1 cellular context compared by ENCODE assay signal in the genomic region with DNA sequence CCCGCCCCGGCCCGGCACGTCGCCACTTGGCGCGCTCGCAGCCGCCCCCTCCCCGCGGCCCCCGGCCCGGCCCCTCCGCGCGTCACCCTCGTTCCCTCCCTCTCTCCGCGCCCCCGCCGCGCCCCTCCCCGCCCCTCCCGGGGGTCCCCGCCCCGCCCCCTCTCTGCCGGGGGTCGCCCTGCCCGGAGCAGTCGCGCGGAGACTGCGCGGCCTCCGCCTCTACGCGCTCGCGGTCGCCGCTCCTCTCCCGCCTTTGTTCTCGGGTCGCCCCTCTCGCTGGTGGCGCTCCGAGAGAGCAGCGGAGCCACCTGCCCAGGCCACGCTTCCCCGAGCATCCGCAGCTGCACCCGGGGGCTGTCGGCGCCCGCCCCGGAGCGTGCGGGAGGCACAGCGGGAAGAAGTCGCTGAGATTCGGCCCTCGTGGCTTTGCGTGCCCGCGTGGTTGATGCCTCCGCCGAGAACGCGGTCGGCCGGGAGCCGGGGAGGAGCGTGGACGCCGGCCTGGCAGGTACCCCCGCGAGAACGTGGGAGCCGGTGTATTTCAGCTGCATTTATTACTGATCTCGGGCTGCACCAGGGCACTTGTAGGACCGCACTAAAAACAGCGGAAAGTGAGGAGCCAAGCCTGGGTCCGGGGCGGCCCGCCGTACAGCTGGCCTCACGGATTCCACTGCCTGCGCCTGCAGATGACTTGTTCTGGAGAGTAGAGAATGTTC.
TF ChIP-seq lines count a peak whose summit lies in the region.

No MANE protein-coding gene starts in this region.

TF ChIP-seq in HepG2, 621 proteins besides CTCF, POLR2A, EP300 and RAD21 (continued from another document and continues in another):
- TF ChIP-seq, protein P1, sequence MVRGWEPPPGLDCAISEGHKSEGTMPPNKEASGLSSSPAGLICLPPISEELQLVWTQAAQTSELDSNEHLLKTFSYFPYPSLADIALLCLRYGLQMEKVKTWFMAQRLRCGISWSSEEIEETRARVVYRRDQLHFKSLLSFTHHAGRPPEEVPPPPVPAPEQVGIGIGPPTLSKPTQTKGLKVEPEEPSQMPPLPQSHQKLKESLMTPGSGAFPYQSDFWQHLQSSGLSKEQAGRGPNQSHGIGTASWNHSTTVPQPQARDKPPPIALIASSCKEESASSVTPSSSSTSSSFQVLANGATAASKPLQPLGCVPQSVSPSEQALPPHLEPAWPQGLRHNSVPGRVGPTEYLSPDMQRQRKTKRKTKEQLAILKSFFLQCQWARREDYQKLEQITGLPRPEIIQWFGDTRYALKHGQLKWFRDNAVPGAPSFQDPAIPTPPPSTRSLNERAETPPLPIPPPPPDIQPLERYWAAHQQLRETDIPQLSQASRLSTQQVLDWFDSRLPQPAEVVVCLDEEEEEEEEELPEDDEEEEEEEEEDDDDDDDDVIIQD (CRISPR knock-in tag; IDR thresholded peaks at IDR 0.05; ENCODE audit: low read depth) = no peak
- TF ChIP-seq RBAK (CRISPR knock-in tag; IDR thresholded peaks at IDR 0.05) = no peak
- TF ChIP-seq ZNF557 (CRISPR knock-in tag; IDR thresholded peaks at IDR 0.05) = no peak
- TF ChIP-seq ZNF549 (CRISPR knock-in tag; IDR thresholded peaks at IDR 0.05) = no peak
- no peak; the same call in 1 of the 2 replicates for TF ChIP-seq DNMT3B (CRISPR knock-in tag; conservative IDR thresholded peaks at IDR 0.05)
- TF ChIP-seq ZFP1 (CRISPR knock-in tag; IDR thresholded peaks at IDR 0.05) = peak; percentile 25; the same call in 1 of the 2 replicates
- no peak for TF ChIP-seq TBX2 (CRISPR knock-in tag; IDR thresholded peaks at IDR 0.05; ENCODE audit: borderline replicate concordance)
- 0 out of 2 replicates have a peak, but pooled peaks have one; percentile 95 for TF ChIP-seq EEA1 (CRISPR knock-in tag; IDR thresholded peaks at IDR 0.05; ENCODE audit: borderline replicate concordance)
- TF ChIP-seq ZNF776 (CRISPR knock-in tag; IDR thresholded peaks at IDR 0.05) = peak; percentile 99
- TF ChIP-seq PLRG1 (conservative IDR thresholded peaks at IDR 0.05) = no peak
- no peak for TF ChIP-seq ZNF180 (CRISPR knock-in tag; IDR thresholded peaks at IDR 0.05; ENCODE audit: borderline replicate concordance, low read depth)
- TF ChIP-seq SOX6 (IDR thresholded peaks at IDR 0.05) = no peak
- TF ChIP-seq SOX6 (CRISPR knock-in tag; IDR thresholded peaks at IDR 0.05) = peak; percentile 68; the same call in 1 of the 2 replicates
- TF ChIP-seq ZNF569 (CRISPR knock-in tag; IDR thresholded peaks at IDR 0.05; ENCODE audit: borderline replicate concordance) = peak; percentile 75; the same call in 1 of the 2 replicates
- TF ChIP-seq, protein P2, sequence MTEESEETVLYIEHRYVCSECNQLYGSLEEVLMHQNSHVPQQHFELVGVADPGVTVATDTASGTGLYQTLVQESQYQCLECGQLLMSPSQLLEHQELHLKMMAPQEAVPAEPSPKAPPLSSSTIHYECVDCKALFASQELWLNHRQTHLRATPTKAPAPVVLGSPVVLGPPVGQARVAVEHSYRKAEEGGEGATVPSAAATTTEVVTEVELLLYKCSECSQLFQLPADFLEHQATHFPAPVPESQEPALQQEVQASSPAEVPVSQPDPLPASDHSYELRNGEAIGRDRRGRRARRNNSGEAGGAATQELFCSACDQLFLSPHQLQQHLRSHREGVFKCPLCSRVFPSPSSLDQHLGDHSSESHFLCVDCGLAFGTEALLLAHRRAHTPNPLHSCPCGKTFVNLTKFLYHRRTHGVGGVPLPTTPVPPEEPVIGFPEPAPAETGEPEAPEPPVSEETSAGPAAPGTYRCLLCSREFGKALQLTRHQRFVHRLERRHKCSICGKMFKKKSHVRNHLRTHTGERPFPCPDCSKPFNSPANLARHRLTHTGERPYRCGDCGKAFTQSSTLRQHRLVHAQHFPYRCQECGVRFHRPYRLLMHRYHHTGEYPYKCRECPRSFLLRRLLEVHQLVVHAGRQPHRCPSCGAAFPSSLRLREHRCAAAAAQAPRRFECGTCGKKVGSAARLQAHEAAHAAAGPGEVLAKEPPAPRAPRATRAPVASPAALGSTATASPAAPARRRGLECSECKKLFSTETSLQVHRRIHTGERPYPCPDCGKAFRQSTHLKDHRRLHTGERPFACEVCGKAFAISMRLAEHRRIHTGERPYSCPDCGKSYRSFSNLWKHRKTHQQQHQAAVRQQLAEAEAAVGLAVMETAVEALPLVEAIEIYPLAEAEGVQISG (CRISPR knock-in tag; IDR thresholded peaks at IDR 0.05) = peak; percentile 31; the same call in 1 of the 2 replicates
- TF ChIP-seq, protein P3, sequence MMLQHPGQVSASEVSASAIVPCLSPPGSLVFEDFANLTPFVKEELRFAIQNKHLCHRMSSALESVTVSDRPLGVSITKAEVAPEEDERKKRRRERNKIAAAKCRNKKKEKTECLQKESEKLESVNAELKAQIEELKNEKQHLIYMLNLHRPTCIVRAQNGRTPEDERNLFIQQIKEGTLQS (CRISPR knock-in tag; IDR thresholded peaks at IDR 0.05) = peak; percentile 35
- no peak for TF ChIP-seq TCF7 (IDR thresholded peaks at IDR 0.05; ENCODE audit: low read depth)
- TF ChIP-seq HNRNPUL1 (IDR thresholded peaks at IDR 0.05; ENCODE audit: low read depth, low read length) = no peak
- no peak for TF ChIP-seq PRPF4 (IDR thresholded peaks at IDR 0.05; ENCODE audit: low read depth, low read length, poor library complexity, severe bottlenecking)
- peak; percentile 58; the same call in 1 of the 2 replicates for TF ChIP-seq ARNTL (CRISPR knock-in tag; IDR thresholded peaks at IDR 0.05)
- TF ChIP-seq ZNF205 (CRISPR knock-in tag; IDR thresholded peaks at IDR 0.05) = peak; percentile 72
- 0 out of 2 replicates have a peak, but pooled peaks have one; percentile 76 for TF ChIP-seq GFI1 (CRISPR knock-in tag; IDR thresholded peaks at IDR 0.05; ENCODE audit: borderline replicate concordance)
- TF ChIP-seq ZNF138 (CRISPR knock-in tag; IDR thresholded peaks at IDR 0.05; ENCODE audit: low read depth) = peak; percentile 97
- TF ChIP-seq MEIS1 (CRISPR knock-in tag; IDR thresholded peaks at IDR 0.05; ENCODE audit: borderline replicate concordance) = no peak
- TF ChIP-seq PPARG (CRISPR knock-in tag; conservative IDR thresholded peaks at IDR 0.05) = no peak; the same call in 1 of the 2 replicates
- peak; percentile 26; the same call in 1 of the 2 replicates for TF ChIP-seq RELA (CRISPR knock-in tag; IDR thresholded peaks at IDR 0.05)
- TF ChIP-seq, protein P4, sequence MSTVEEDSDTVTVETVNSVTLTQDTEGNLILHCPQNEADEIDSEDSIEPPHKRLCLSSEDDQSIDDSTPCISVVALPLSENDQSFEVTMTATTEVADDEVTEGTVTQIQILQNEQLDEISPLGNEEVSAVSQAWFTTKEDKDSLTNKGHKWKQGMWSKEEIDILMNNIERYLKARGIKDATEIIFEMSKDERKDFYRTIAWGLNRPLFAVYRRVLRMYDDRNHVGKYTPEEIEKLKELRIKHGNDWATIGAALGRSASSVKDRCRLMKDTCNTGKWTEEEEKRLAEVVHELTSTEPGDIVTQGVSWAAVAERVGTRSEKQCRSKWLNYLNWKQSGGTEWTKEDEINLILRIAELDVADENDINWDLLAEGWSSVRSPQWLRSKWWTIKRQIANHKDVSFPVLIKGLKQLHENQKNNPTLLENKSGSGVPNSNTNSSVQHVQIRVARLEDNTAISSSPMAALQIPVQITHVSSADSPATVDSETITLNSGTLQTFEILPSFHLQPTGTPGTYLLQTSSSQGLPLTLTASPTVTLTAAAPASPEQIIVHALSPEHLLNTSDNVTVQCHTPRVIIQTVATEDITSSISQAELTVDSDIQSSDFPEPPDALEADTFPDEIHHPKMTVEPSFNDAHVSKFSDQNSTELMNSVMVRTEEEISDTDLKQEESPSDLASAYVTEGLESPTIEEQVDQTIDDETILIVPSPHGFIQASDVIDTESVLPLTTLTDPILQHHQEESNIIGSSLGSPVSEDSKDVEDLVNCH (CRISPR knock-in tag; IDR thresholded peaks at IDR 0.05) = no peak; the same call in 1 of the 2 replicates
- TF ChIP-seq CAMTA2 (CRISPR knock-in tag; IDR thresholded peaks at IDR 0.05; ENCODE audit: borderline replicate concordance) = peak; percentile 90; the same call in 1 of the 2 replicates
- TF ChIP-seq SIX1 (CRISPR knock-in tag; IDR thresholded peaks at IDR 0.05; ENCODE audit: borderline replicate concordance) = no peak
- TF ChIP-seq RBM39 (IDR thresholded peaks at IDR 0.05; ENCODE audit: low read depth, low read length, poor library complexity, severe bottlenecking) = peak; percentile 90
- no peak for TF ChIP-seq ZNF431 (CRISPR knock-in tag; IDR thresholded peaks at IDR 0.05; ENCODE audit: borderline replicate concordance, low read depth)
- TF ChIP-seq CHD2 (IDR thresholded peaks at IDR 0.05; ENCODE audit: low read depth, low read length) = no peak
- 0 out of 2 replicates have a peak, but pooled peaks have one; percentile 87 for TF ChIP-seq U2AF2 (IDR thresholded peaks at IDR 0.05; ENCODE audit: low read depth, low read length)
- TF ChIP-seq GPN1 (CRISPR knock-in tag; IDR thresholded peaks at IDR 0.05; ENCODE audit: borderline replicate concordance) = peak; percentile 94
- TF ChIP-seq ZNF816 (CRISPR knock-in tag; IDR thresholded peaks at IDR 0.05; ENCODE audit: borderline replicate concordance) = peak; percentile 95
- TF ChIP-seq, protein P5, sequence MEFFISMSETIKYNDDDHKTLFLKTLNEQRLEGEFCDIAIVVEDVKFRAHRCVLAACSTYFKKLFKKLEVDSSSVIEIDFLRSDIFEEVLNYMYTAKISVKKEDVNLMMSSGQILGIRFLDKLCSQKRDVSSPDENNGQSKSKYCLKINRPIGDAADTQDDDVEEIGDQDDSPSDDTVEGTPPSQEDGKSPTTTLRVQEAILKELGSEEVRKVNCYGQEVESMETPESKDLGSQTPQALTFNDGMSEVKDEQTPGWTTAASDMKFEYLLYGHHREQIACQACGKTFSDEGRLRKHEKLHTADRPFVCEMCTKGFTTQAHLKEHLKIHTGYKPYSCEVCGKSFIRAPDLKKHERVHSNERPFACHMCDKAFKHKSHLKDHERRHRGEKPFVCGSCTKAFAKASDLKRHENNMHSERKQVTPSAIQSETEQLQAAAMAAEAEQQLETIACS (CRISPR knock-in tag; IDR thresholded peaks at IDR 0.05) = no peak
- TF ChIP-seq SCMH1 (CRISPR knock-in tag; IDR thresholded peaks at IDR 0.05; ENCODE audit: borderline replicate concordance) = no peak
- peak; percentile 68 for TF ChIP-seq ZMYM4 (CRISPR knock-in tag; IDR thresholded peaks at IDR 0.05)
- TF ChIP-seq ZNF629 (CRISPR knock-in tag; conservative IDR thresholded peaks at IDR 0.05) = no peak
- TF ChIP-seq MXI1 (IDR thresholded peaks at IDR 0.05; ENCODE audit: borderline replicate concordance, low read depth, low read length) = no peak
- no peak for TF ChIP-seq CREM (IDR thresholded peaks at IDR 0.05)
- TF ChIP-seq CREM (CRISPR knock-in tag; IDR thresholded peaks at IDR 0.05) = peak; percentile 20; the same call in 1 of the 2 replicates
- peak; percentile 94 for TF ChIP-seq KDM5B (CRISPR knock-in tag; IDR thresholded peaks at IDR 0.05; ENCODE audit: borderline replicate concordance)
- TF ChIP-seq, protein P6, sequence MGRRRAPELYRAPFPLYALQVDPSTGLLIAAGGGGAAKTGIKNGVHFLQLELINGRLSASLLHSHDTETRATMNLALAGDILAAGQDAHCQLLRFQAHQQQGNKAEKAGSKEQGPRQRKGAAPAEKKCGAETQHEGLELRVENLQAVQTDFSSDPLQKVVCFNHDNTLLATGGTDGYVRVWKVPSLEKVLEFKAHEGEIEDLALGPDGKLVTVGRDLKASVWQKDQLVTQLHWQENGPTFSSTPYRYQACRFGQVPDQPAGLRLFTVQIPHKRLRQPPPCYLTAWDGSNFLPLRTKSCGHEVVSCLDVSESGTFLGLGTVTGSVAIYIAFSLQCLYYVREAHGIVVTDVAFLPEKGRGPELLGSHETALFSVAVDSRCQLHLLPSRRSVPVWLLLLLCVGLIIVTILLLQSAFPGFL (CRISPR knock-in tag; IDR thresholded peaks at IDR 0.05) = no peak
- TF ChIP-seq TMF1 (CRISPR knock-in tag; IDR thresholded peaks at IDR 0.05; ENCODE audit: low read depth) = 0 out of 2 replicates have a peak, but pooled peaks have one; percentile 6
- TF ChIP-seq, protein P7, sequence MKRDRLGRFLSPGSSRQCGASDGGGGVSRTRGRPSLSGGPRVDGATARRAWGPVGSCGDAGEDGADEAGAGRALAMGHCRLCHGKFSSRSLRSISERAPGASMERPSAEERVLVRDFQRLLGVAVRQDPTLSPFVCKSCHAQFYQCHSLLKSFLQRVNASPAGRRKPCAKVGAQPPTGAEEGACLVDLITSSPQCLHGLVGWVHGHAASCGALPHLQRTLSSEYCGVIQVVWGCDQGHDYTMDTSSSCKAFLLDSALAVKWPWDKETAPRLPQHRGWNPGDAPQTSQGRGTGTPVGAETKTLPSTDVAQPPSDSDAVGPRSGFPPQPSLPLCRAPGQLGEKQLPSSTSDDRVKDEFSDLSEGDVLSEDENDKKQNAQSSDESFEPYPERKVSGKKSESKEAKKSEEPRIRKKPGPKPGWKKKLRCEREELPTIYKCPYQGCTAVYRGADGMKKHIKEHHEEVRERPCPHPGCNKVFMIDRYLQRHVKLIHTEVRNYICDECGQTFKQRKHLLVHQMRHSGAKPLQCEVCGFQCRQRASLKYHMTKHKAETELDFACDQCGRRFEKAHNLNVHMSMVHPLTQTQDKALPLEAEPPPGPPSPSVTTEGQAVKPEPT (CRISPR knock-in tag; IDR thresholded peaks at IDR 0.05; ENCODE audit: low read depth) = no peak; the same call in 1 of the 2 replicates
- TF ChIP-seq NFIC (IDR thresholded peaks at IDR 0.05; ENCODE audit: low read length) = no peak
- no peak for TF ChIP-seq ELF3 (CRISPR knock-in tag; IDR thresholded peaks at IDR 0.05)
- TF ChIP-seq, protein P8, sequence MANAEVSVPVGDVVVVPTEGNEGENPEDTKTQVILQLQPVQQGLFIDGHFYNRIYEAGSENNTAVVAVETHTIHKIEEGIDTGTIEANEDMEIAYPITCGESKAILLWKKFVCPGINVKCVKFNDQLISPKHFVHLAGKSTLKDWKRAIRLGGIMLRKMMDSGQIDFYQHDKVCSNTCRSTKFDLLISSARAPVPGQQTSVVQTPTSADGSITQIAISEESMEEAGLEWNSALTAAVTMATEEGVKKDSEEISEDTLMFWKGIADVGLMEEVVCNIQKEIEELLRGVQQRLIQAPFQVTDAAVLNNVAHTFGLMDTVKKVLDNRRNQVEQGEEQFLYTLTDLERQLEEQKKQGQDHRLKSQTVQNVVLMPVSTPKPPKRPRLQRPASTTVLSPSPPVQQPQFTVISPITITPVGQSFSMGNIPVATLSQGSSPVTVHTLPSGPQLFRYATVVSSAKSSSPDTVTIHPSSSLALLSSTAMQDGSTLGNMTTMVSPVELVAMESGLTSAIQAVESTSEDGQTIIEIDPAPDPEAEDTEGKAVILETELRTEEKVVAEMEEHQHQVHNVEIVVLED (CRISPR knock-in tag; IDR thresholded peaks at IDR 0.05; ENCODE audit: borderline replicate concordance) = peak; percentile 73; the same call in 1 of the 2 replicates
- peak; percentile 91 for TF ChIP-seq DMAP1 (CRISPR knock-in tag; IDR thresholded peaks at IDR 0.05)
- no peak; the same call in 1 of the 2 replicates for TF ChIP-seq SP4 (CRISPR knock-in tag; IDR thresholded peaks at IDR 0.05)
- TF ChIP-seq, protein P9, sequence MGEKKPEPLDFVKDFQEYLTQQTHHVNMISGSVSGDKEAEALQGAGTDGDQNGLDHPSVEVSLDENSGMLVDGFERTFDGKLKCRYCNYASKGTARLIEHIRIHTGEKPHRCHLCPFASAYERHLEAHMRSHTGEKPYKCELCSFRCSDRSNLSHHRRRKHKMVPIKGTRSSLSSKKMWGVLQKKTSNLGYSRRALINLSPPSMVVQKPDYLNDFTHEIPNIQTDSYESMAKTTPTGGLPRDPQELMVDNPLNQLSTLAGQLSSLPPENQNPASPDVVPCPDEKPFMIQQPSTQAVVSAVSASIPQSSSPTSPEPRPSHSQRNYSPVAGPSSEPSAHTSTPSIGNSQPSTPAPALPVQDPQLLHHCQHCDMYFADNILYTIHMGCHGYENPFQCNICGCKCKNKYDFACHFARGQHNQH (CRISPR knock-in tag; IDR thresholded peaks at IDR 0.05) = peak; percentile 80
